In the genomic region with DNA sequence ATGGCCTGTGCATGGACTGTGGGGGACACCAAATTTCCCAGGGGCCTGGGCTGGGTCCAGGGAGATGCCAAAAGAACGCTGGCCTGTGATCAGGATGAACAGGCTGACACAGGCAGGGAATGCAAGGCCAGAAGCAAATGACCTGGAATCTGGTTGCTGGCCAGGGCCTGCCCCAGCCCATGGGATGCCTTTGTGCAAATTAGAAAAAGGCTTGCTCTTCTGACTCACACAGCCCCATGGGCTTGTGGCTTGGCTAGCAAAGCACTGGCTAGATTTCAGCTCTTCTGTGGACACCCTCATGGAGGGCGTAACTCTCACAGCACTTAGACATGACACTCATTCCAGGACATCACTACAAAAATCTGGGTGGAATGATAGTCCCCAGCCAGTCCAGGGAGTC, we compare ENCODE assay signal across 9 cellular contexts. TPM values are rescaled to one million over a fixed set of nuclear protein-coding genes. Genes with fewer than 3 reads are reported as not detected.
DNase-seq lines count a peak whose midpoint lies in the region; ATAC-seq and TF ChIP-seq lines count a peak whose summit lies in the region.
"Had no signal": no experiment of that assay in that cellular context is flagged by ENCODE, and none has a peak within 500 bp of the region (broad histone marks: within the 10 kb centered on the region; RNA-seq: fewer than 3 reads in every experiment).

No MANE protein-coding gene starts in this region.

- no peak for ATAC-seq in HG02981 (IDR thresholded peaks at IDR 0.05; ENCODE audit: unreplicated experiment)

- intact Hi-C loops in dendritic cell treated with granulocyte-macrophage colony-stimulating factor and Interleukin-4, amounts not matched to agents 40 ng/mL and 50 ng/mL, for 4 days (cut with micrococcal nuclease), result no loop called here
- intact Hi-C loops in lower leg skin (cut with DNase I; ENCODE audit: low total_unique reads), result no loop called here

- peaks cover 10% of the 10 kb centered on the region for H3K36me3 Mint-ChIP-seq in dendritic cell treated with granulocyte-macrophage colony-stimulating factor and Interleukin-4, amounts not matched to agents 40 ng/mL and 50 ng/mL, for 4 days (ENCODE audit: low read depth)

- peak overlapping the region; percentile 83 for H3K27ac Mint-ChIP-seq in dendritic cell treated with granulocyte-macrophage colony-stimulating factor and Interleukin-4, amounts not matched to agents 40 ng/mL and 50 ng/mL, for 4 days

- H3K4me1 Mint-ChIP-seq in dendritic cell treated with granulocyte-macrophage colony-stimulating factor and Interleukin-4, amounts not matched to agents 40 ng/mL and 50 ng/mL, for 4 days (ENCODE audit: low read depth), result peaks cover 87% of the 10 kb centered on the region

- TF ChIP-seq EP300 in Ishikawa (IDR thresholded peaks at IDR 0.05; ENCODE audit: borderline replicate concordance), result no peak

- TF ChIP-seq RAD21 in Ishikawa (IDR thresholded peaks at IDR 0.05; ENCODE audit: low read depth), result no peak

- no peaks in the 10 kb centered on the region for H3K27me3 Mint-ChIP-seq in dendritic cell treated with granulocyte-macrophage colony-stimulating factor and Interleukin-4, amounts not matched to agents 40 ng/mL and 50 ng/mL, for 4 days

- no peak overlapping the region for H3K4me3 ChIP-seq in lower leg skin (ENCODE audit: low read depth, poor library complexity, severe bottlenecking)
- H3K4me3 ChIP-seq: dorsolateral prefrontal cortex had no signal

- no peak for TF ChIP-seq CTCF in lower leg skin (IDR thresholded peaks at IDR 0.05)

- TF ChIP-seq POLR2A in lower leg skin (IDR thresholded peaks at IDR 0.05), result no peak

- 13 to 14% methylated on average over 2 of the region's 2 CpGs for WGBS in lower leg skin, 2 donors

- peaks cover 9% of the 10 kb centered on the region for H3K9me3 Mint-ChIP-seq in dendritic cell treated with granulocyte-macrophage colony-stimulating factor and Interleukin-4, amounts not matched to agents 40 ng/mL and 50 ng/mL, for 4 days

- no peak overlapping the region for H3K4me3 Mint-ChIP-seq in dendritic cell treated with granulocyte-macrophage colony-stimulating factor and Interleukin-4, amounts not matched to agents 40 ng/mL and 50 ng/mL, for 4 days

- DNase-seq in lower leg skin (ENCODE audit: low spot score in 2 of 2), result peak; percentile 83 to 94
- no peak for DNase-seq in GF-D8 (lab: John Stamatoyannopoulos, UW)
- DNase-seq in NK-92 (lab: John Stamatoyannopoulos, UW; ENCODE audit: unreplicated experiment), result no peak
- no peak for DNase-seq in NCI-H1930 (lab: John Stamatoyannopoulos, UW)
- DNase-seq: Karpas-422 had no signal

TF ChIP-seq in Ishikawa, 13 proteins besides CTCF, POLR2A, EP300 and RAD21:
- TF ChIP-seq YY1 (IDR thresholded peaks at IDR 0.05; ENCODE audit: low read depth) (no peak), NFIC (IDR thresholded peaks at IDR 0.05) (peak; percentile 47; the same call in 1 of the 2 replicates)

RNA-seq across cellular contexts. Expression of a gene that starts 45.8 kb away (rescaled TPM):
- 10 to 100 TPM in 3 of 4 donors, 1 to 10 TPM in 1; 9.5 to 11.5 (median 10.6) TPM for total RNA-seq in lower leg skin

Comparison
In these comparisons a context has a peak if more than half of its experiments do, and no peak if none do; other contexts are left out.
1. DNase-seq: peak in lower leg skin (2 of 2); none in GF-D8 (single experiment), NK-92 (single experiment) and NCI-H1930 (0 of 2).